ENCODE assay signal across 1 cellular context in genomic region chr1:205805082-205805711, GRCh38.
TF ChIP-seq lines count a peak whose summit lies in the region.

No MANE protein-coding gene starts in this region.

TF ChIP-seq in K562, 482 proteins besides CTCF, POLR2A, EP300 and RAD21:
- TF ChIP-seq NR2C2 (CRISPR knock-in tag; IDR thresholded peaks at IDR 0.05) (no peak), NR2C2 (tag; IDR thresholded peaks at IDR 0.05) (no peak), HDGF (IDR thresholded peaks at IDR 0.05) (no peak), EGR1 (conservative IDR thresholded peaks at IDR 0.05) (peak; percentile 68)
